Comparison of ENCODE assay signal across 24 cellular contexts in the genomic region with DNA sequence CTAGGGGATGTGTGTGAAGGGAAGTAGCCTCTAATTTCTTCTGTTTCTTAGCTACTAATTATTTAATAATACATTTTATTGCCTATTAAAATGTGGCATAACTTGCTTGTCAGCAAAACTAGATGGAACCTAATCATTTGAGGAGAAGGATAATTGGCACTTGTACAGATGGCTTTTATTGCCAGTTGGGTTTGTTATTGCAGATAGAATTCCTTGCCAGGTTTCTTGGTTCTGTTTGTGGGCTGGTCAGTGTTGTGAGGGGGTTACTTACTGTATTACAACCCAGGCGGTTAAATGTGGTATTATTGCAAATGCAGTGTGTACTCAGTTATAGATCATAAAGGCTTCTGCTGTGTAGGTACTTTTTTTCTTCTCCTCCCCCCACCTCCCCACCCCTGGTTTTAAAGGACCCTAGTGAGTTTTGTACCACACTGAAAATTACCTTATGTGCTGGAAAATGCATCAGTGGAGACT.
DNase-seq lines count a peak whose midpoint lies in the region; ATAC-seq, FAIRE-seq and TF ChIP-seq lines count a peak whose summit lies in the region.
"Had no signal": no experiment of that assay in that cellular context is flagged by ENCODE, and none has a peak within 500 bp of the region (broad histone marks: within the 10 kb centered on the region; RNA-seq: fewer than 3 reads in every experiment).

No MANE protein-coding gene starts in this region.

- no peak overlapping the region for H3K4me3 Mint-ChIP-seq in neural progenitor cell
- H3K4me3 Mint-ChIP-seq in natural killer cell treated with Interleukin-12 subunit alpha and Interleukin-12 subunit beta and Interleukin-15 and Interleukin-18, amount 100 ng/mL, for 72 hours, result no peak overlapping the region
- H3K4me3 Mint-ChIP-seq: activated CD8-positive, alpha-beta memory T cell treated with anti-CD3 and anti-CD28 coated beads, Interleukin-2, amount 10 ng/mL, durations not matched to agents 7 days and 5 days; central memory CD8-positive, alpha-beta T cell; stimulated activated naive CD8-positive, alpha-beta T cell treated with anti-CD3 and anti-CD28 coated beads, Interleukin-15, Interleukin-2, amounts not matched to agents 100 ng/mL and 50 ng/mL, for 24 hours; T-helper 17 cell had no signal

- no peaks in the 10 kb centered on the region for H3K36me3 ChIP-seq in neural progenitor cell
- H3K36me3 ChIP-seq: tibial artery had no signal

- H3K4me1 ChIP-seq in neural progenitor cell, result peaks cover 45% of the 10 kb centered on the region

- H3K9me3 Mint-ChIP-seq in neural progenitor cell, result no peaks in the 10 kb centered on the region
- no peaks in the 10 kb centered on the region for H3K9me3 Mint-ChIP-seq in natural killer cell treated with Interleukin-12 subunit alpha and Interleukin-12 subunit beta and Interleukin-15 and Interleukin-18, amount 100 ng/mL, for 72 hours
- H3K9me3 Mint-ChIP-seq: central memory CD8-positive, alpha-beta T cell had no signal

- no peak for FAIRE-seq in GM12892 (lab: Jason Lieb, UNC)

- no peak for ATAC-seq in natural killer cell treated with Interleukin-12 subunit alpha and Interleukin-12 subunit beta and Interleukin-15 and Interleukin-18, amount 100 ng/mL, for 72 hours
- ATAC-seq: activated CD8-positive, alpha-beta memory T cell treated with anti-CD3 and anti-CD28 coated beads, Interleukin-2, amount 10 ng/mL, durations not matched to agents 7 days and 5 days; activated naive CD4-positive, alpha-beta T cell treated with anti-CD3 and anti-CD28 coated beads, Interleukin-2, amount 50 U/mL, for 72 hours; T-helper 17 cell had no signal

- H3K27me3 ChIP-seq in neural progenitor cell, result peaks cover 18% of the 10 kb centered on the region
- H3K27me3 ChIP-seq: tibial artery had no signal

- peaks cover 29% of the 10 kb centered on the region for H4K20me1 ChIP-seq in neural progenitor cell (ENCODE audit: low read depth)

- H3K27ac ChIP-seq in neural progenitor cell, result no peak overlapping the region
- H3K27ac ChIP-seq: tibial artery had no signal

- DNase-seq in NCI-H2029 treated with DMSO at 0.1 percent for 48 hours (lab: John Stamatoyannopoulos, UW), result peak; percentile 86
- DNase-seq in NCI-H2029 (lab: John Stamatoyannopoulos, UW), result no peak
- DNase-seq in NCI-H1105 (lab: John Stamatoyannopoulos, UW), result peak; percentile 99
- peak; percentile 98 for DNase-seq in NCI-H524 treated with DMSO at 0.1 percent for 48 hours (lab: John Stamatoyannopoulos, UW)
- no peak for DNase-seq in neural progenitor cell (ENCODE audit: low spot score)
- no peak for DNase-seq in natural killer cell treated with Interleukin-12 subunit alpha and Interleukin-12 subunit beta and Interleukin-15 and Interleukin-18, amount 100 ng/mL, for 72 hours (ENCODE audit: low spot score)
- no peak for DNase-seq in GM12892 (ENCODE audit: insufficient read length)
- DNase-seq in activated CD4-positive, alpha-beta T cell treated with anti-CD3 and anti-CD28 coated beads, Interleukin-2, amount 50 U/mL, for 1 hour, result no peak
- DNase-seq: 8988T; activated CD4-positive, alpha-beta T cell treated with anti-CD3 and anti-CD28 coated beads for 48 hours; activated CD8-positive, alpha-beta memory T cell treated with anti-CD3 and anti-CD28 coated beads, Interleukin-2, amount 10 ng/mL, durations not matched to agents 7 days and 5 days; AML-193; aorta; head of caudate nucleus; KBM-7; mesenchymal stem cell; NCI-H226; stimulated activated CD4-positive, alpha-beta T cell treated with anti-CD3 and anti-CD28 coated beads, Interleukin-12 subunit alpha, Interleukin-12 subunit beta, amount 100 ng/mL, for 4 hours; stimulated activated CD4-positive, alpha-beta T cell treated with anti-CD3 and anti-CD28 coated beads, Interleukin-4, amount 100 ng/mL, for 4 hours; T-helper 17 cell; tibial artery had no signal

- H3K79me2 ChIP-seq in neural progenitor cell (ENCODE audit: low read depth), result no peaks in the 10 kb centered on the region

- no peak overlapping the region for H2AFZ ChIP-seq in neural progenitor cell (replicated peaks)

- H3K27ac Mint-ChIP-seq in neural progenitor cell, result no peak overlapping the region
- no peak overlapping the region for H3K27ac Mint-ChIP-seq in natural killer cell treated with Interleukin-12 subunit alpha and Interleukin-12 subunit beta and Interleukin-15 and Interleukin-18, amount 100 ng/mL, for 72 hours
- H3K27ac Mint-ChIP-seq: activated CD8-positive, alpha-beta memory T cell treated with anti-CD3 and anti-CD28 coated beads, Interleukin-2, amount 10 ng/mL, durations not matched to agents 7 days and 5 days; activated naive CD4-positive, alpha-beta T cell treated with anti-CD3 and anti-CD28 coated beads, Interleukin-2, amount 50 U/mL, for 72 hours; stimulated activated naive CD8-positive, alpha-beta T cell treated with anti-CD3 and anti-CD28 coated beads, Interleukin-15, Interleukin-2, amounts not matched to agents 100 ng/mL and 50 ng/mL, for 24 hours; T-helper 17 cell had no signal

- no peak overlapping the region for H3K4me3 ChIP-seq in neural progenitor cell
- H3K4me3 ChIP-seq: tibial artery had no signal

- H3K36me3 Mint-ChIP-seq in neural progenitor cell, result peaks cover 4% of the 10 kb centered on the region
- H3K36me3 Mint-ChIP-seq in natural killer cell treated with Interleukin-12 subunit alpha and Interleukin-12 subunit beta and Interleukin-15 and Interleukin-18, amount 100 ng/mL, for 72 hours, result no peaks in the 10 kb centered on the region
- H3K36me3 Mint-ChIP-seq: activated CD8-positive, alpha-beta memory T cell treated with anti-CD3 and anti-CD28 coated beads, Interleukin-2, amount 10 ng/mL, durations not matched to agents 7 days and 5 days; activated naive CD4-positive, alpha-beta T cell treated with anti-CD3 and anti-CD28 coated beads, Interleukin-2, amount 50 U/mL, for 72 hours had no signal

- peaks cover 3% of the 10 kb centered on the region for H3K27me3 Mint-ChIP-seq in neural progenitor cell (ENCODE audit: insufficient read depth, low read depth)
- H3K27me3 Mint-ChIP-seq in natural killer cell treated with Interleukin-12 subunit alpha and Interleukin-12 subunit beta and Interleukin-15 and Interleukin-18, amount 100 ng/mL, for 72 hours, result peaks cover 0 to under 1% of the 10 kb centered on the region in 2 donors
- H3K27me3 Mint-ChIP-seq: activated CD8-positive, alpha-beta memory T cell treated with anti-CD3 and anti-CD28 coated beads, Interleukin-2, amount 10 ng/mL, durations not matched to agents 7 days and 5 days; central memory CD8-positive, alpha-beta T cell; stimulated activated naive CD8-positive, alpha-beta T cell treated with anti-CD3 and anti-CD28 coated beads, Interleukin-15, Interleukin-2, amounts not matched to agents 100 ng/mL and 50 ng/mL, for 24 hours; T-helper 17 cell had no signal

- TF ChIP-seq POLR2A in GM12892 (IDR thresholded peaks at IDR 0.05; ENCODE audit: low read depth, low read length), result no peak

- no peaks in the 10 kb centered on the region for H3K9me3 ChIP-seq in neural progenitor cell (ENCODE audit: low read depth)
- H3K9me3 ChIP-seq: tibial artery had no signal

- TF ChIP-seq CTCF in neural progenitor cell (IDR thresholded peaks at IDR 0.05), result no peak

- H3K4me2 ChIP-seq in neural progenitor cell, result peak overlapping the region; percentile 62

- H3K9ac ChIP-seq in neural progenitor cell, result no peak overlapping the region

- H3F3A ChIP-seq in neural progenitor cell (ENCODE audit: low read depth), result peaks cover 46% of the 10 kb centered on the region

- H3K4me1 Mint-ChIP-seq in neural progenitor cell, result peaks cover 32% of the 10 kb centered on the region
- H3K4me1 Mint-ChIP-seq in natural killer cell treated with Interleukin-12 subunit alpha and Interleukin-12 subunit beta and Interleukin-15 and Interleukin-18, amount 100 ng/mL, for 72 hours (ENCODE audit: low read depth in 2 of 2), result peaks cover 5 to 17% of the 10 kb centered on the region in 2 donors

Comparison
In these comparisons a context has a peak if more than half of its experiments do, and no peak if none do; other contexts are left out.
1. DNase-seq: peak in NCI-H2029 treated with DMSO at 0.1 percent for 48 hours (single experiment), NCI-H1105 (single experiment) and NCI-H524 treated with DMSO at 0.1 percent for 48 hours (single experiment); none in NCI-H2029 (single experiment), neural progenitor cell (single experiment), natural killer cell treated with Interleukin-12 subunit alpha and Interleukin-12 subunit beta and Interleukin-15 and Interleukin-18, amount 100 ng/mL, for 72 hours (single experiment), GM12892 (single experiment) and activated CD4-positive, alpha-beta T cell treated with anti-CD3 and anti-CD28 coated beads, Interleukin-2, amount 50 U/mL, for 1 hour (single experiment).